Comparison of ENCODE assay signal across 8 cellular contexts in the genomic region with DNA sequence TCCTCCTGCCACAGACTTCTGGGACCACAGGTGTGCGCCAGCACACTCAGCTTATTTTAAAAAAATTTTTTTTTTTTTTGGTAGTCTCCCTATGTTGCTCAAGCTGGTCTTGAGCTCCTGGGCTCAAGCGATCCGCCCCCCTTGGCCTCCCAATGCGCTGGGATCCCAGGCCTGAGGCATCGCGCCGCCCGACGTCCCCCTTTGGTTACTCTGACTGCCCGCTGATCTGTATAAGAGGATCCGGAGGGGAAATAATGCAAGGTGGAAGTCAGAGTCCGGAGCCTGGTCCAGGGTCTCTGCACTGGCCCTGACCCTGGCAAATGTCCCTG. TPM values are rescaled to one million over a fixed set of nuclear protein-coding genes. Genes with fewer than 3 reads are reported as not detected.
DNase-seq lines count a peak whose midpoint lies in the region; ATAC-seq and TF ChIP-seq lines count a peak whose summit lies in the region.

No MANE protein-coding gene starts in this region.

- peak overlapping the region; percentile 97 for H3K4me2 ChIP-seq in PC-9
- H3K4me2 ChIP-seq in fibroblast of lung (ENCODE audit: extremely low read depth, insufficient read depth, low read length), result peak overlapping the region; percentile 83

- H3K36me3 ChIP-seq in PC-9 (ENCODE audit: low read depth), result peaks cover 7% of the 10 kb centered on the region; the same call in 1 of the 2 replicates
- H3K36me3 ChIP-seq in fibroblast of lung (ENCODE audit: control insufficient read depth, insufficient read depth, low read length), result peaks cover 3% of the 10 kb centered on the region

- intact Hi-C loops in PC-9 (cut with micrococcal nuclease; ENCODE audit: unreplicated experiment), result loop anchor here (1.0 to 5.0 kb wide), 5 partner anchors 40 to 195 kb away; a partner anchor contains a TSS

- peak; percentile 33 for ATAC-seq in GM19395 (IDR thresholded peaks at IDR 0.05; ENCODE audit: unreplicated experiment)
- ATAC-seq in GM19397 (IDR thresholded peaks at IDR 0.05; ENCODE audit: unreplicated experiment), result no peak

- H3K9me2 ChIP-seq in PC-9 (ENCODE audit: insufficient read depth), result no peaks in the 10 kb centered on the region

- H3K79me2 ChIP-seq in PC-9 (ENCODE audit: low read depth) (peaks cover 32% of the 10 kb centered on the region), fibroblast of lung (ENCODE audit: control insufficient read depth, insufficient read depth, low read length) (peaks cover 32% of the 10 kb centered on the region)

- no peaks in the 10 kb centered on the region; the same call in 1 of the 2 replicates for H3F3A ChIP-seq in PC-9 (ENCODE audit: insufficient read depth, low read depth)

- peak overlapping the region; percentile 89 for H3K9ac ChIP-seq in fibroblast of lung (ENCODE audit: insufficient read depth, low read length)

- TF ChIP-seq CTCF in PC-9 (conservative IDR thresholded peaks at IDR 0.05) (no peak), fibroblast of lung (conservative IDR thresholded peaks at IDR 0.05 in 1 of 2, IDR thresholded peaks at IDR 0.05 in 1 of 2; ENCODE audit: low read depth in 1 of 2, low read length in 2 of 2) (no peak), retinal pigment epithelial cell (conservative IDR thresholded peaks at IDR 0.05; ENCODE audit: low read depth, low read length) (no peak)

- H3K4me3 ChIP-seq in PC-9, result peak overlapping the region; percentile 95
- H3K4me3 ChIP-seq in fibroblast of lung (replicated peaks in 1 of 4; ENCODE audit: control extremely low read depth in 1 of 4, insufficient read depth in 1 of 4, low read depth in 3 of 4, low read length in 4 of 4), result peak overlapping the region; percentile 52 to 100 (median 84)
- peak overlapping the region; percentile 98 for H3K4me3 ChIP-seq in retinal pigment epithelial cell (ENCODE audit: low read length)

- H3K27me3 ChIP-seq in PC-9 (ENCODE audit: insufficient read depth, low read depth) (no peaks in the 10 kb centered on the region), fibroblast of lung (ENCODE audit: control insufficient read depth, insufficient read depth, low read length) (no peaks in the 10 kb centered on the region)

- peak overlapping the region; percentile 69 for H3K27ac ChIP-seq in PC-9
- H3K27ac ChIP-seq in fibroblast of lung (ENCODE audit: insufficient read depth, low read length), result peak overlapping the region; percentile 91

- CTCF ChIA-PET in PC-9 (lab: Charles Lee), result no interaction called here

- TSS peak; percentile 95 for BruUV-seq in PC-9 (replicated peaks; lab: Mats Ljungman, UMichigan)

- H3K4me1 ChIP-seq in PC-9 (replicated peaks; ENCODE audit: insufficient read depth) (peaks cover 17% of the 10 kb centered on the region; the same call in 1 of the 2 replicates), fibroblast of lung (ENCODE audit: control insufficient read depth, extremely low read depth, insufficient read depth, low read length) (peaks cover 6% of the 10 kb centered on the region)

- DNase-seq in PC-9 (no peak), fibroblast of lung (ENCODE audit: low read depth in 2 of 2) (peak in 1 of 2 donors; percentile 6), retinal pigment epithelial cell (ENCODE audit: low read depth) (no peak), NOMO-1 treated with dmso at 0.1 percent for 144 hours (lab: John Stamatoyannopoulos, UW; ENCODE audit: unreplicated experiment) (no peak), NCI-H1417 treated with DMSO at 0.1 percent for 48 hours (lab: John Stamatoyannopoulos, UW) (no peak)
- no peak for DNase-seq in stimulated activated naive CD4-positive, alpha-beta T cell (lab: John Stamatoyannopoulos, UW)

- POLR2A ChIA-PET in PC-9 (lab: Charles Lee; ENCODE audit: unreplicated experiment), result interaction anchor here (0.8 kb wide), 1 partner anchor 1122 kb away, joined by 9 read pairs; no protein-coding TSS in a partner anchor

- H4K20me1 ChIP-seq in PC-9 (ENCODE audit: insufficient read depth) (no peaks in the 10 kb centered on the region), fibroblast of lung (ENCODE audit: control insufficient read depth, extremely low read depth, insufficient read depth, low read length) (no peaks in the 10 kb centered on the region)

- no peaks in the 10 kb centered on the region for H3K9me3 ChIP-seq in PC-9 (ENCODE audit: insufficient read depth, low read depth)
- H3K9me3 ChIP-seq in fibroblast of lung (ENCODE audit: control insufficient read depth, insufficient read depth, low read depth, low read length), result no peaks in the 10 kb centered on the region

- H2AFZ ChIP-seq in PC-9 (peak overlapping the region; percentile 99), fibroblast of lung (ENCODE audit: low read length) (peak overlapping the region; percentile 97)

RNA-seq across cellular contexts. Expression of a gene that starts 0.5 kb away (rescaled TPM):
- total RNA-seq in PC-9 (2021) (13.5 and 19.8 TPM in 2 replicates), fibroblast of lung (33.4 and 40.6 TPM in 2 replicates)
- polyA plus RNA-seq in fibroblast of lung, result 5.6 and 8.1 TPM in 2 replicates
- 1.5 and 2.9 TPM in 2 replicates for polyA plus RNA-seq in fibroblast of lung (2012)
- 13.6 and 17.2 TPM in 2 replicates for polyA minus RNA-seq in fibroblast of lung (ENCODE audit: low replicate concordance)

RNA-seq across cellular contexts. Expression of a gene that starts 9.1 kb away (rescaled TPM):
- total RNA-seq in PC-9 (2021) (0.55 and 3.9 TPM in 2 replicates), fibroblast of lung (0.50 and 0.77 TPM in 2 replicates)
- polyA plus RNA-seq in fibroblast of lung, result 0.59 and 1.4 TPM in 2 replicates
- polyA plus RNA-seq in fibroblast of lung (2012), result 0.69 and 0.78 TPM in 2 replicates
- 1.0 TPM in 1 of 2 replicates, not detected in the other for polyA minus RNA-seq in fibroblast of lung (ENCODE audit: low replicate concordance)

RNA-seq across cellular contexts. Expression of a gene that starts 40.3 kb away (rescaled TPM):
- total RNA-seq in PC-9 (2021) (84.0 and 94.2 TPM in 2 replicates), fibroblast of lung (78.1 and 80.9 TPM in 2 replicates)
- 7.2 and 13.1 TPM in 2 replicates for polyA plus RNA-seq in fibroblast of lung
- polyA plus RNA-seq in fibroblast of lung (2012), result 0.78 and 1.2 TPM in 2 replicates
- 46.1 and 81.1 TPM in 2 replicates for polyA minus RNA-seq in fibroblast of lung (ENCODE audit: low replicate concordance)

RNA-seq across cellular contexts. Expression of a gene that starts 48.6 kb away (rescaled TPM):
- total RNA-seq in PC-9 (2021) (30.6 and 51.6 TPM in 2 replicates), fibroblast of lung (19.0 and 24.9 TPM in 2 replicates)
- 5.8 and 7.7 TPM in 2 replicates for polyA plus RNA-seq in fibroblast of lung
- 6.1 and 6.4 TPM in 2 replicates for polyA plus RNA-seq in fibroblast of lung (2012)
- 16.5 and 23.5 TPM in 2 replicates for polyA minus RNA-seq in fibroblast of lung (ENCODE audit: low replicate concordance)
